In the genomic region with DNA sequence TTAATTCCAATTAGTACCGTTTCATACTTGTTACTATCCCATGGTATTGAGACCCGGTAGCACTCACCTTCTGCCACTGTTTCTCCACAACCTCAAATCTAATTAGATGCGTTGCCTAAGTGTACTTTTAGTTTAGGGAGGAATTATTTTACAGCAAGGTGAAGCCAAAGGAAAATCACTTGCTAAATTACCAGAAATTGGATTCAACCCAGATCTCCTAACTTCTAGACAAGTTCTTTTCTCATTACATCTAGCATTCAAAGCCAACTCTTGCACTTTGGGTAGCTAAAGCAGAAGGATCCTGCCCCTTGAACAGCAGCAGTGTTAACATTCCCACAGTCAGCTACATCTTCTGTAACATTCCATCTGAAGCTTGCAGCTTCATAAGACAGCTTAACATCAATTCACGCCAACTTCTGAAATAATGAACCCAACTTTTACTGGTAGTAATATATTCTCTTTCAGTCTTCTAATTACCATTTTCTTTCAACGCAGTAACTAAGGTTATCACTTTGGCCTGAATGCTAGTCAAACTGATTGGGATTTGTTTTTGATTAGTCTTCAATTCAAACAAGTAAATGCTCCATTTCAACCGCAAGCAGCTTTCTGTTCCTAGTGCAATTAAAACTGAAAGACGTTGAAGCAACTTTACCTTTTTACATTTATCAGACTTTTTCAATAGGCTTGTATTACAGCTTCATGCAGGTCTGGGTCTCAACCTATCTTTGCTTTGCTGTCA, we compare ENCODE assay signal across 8 cellular contexts. TPM values are rescaled to one million over a fixed set of nuclear protein-coding genes. Genes with fewer than 3 reads are reported as not detected.
DNase-seq lines count a peak whose midpoint lies in the region; ATAC-seq and TF ChIP-seq lines count a peak whose summit lies in the region.

No MANE protein-coding gene starts in this region.

- no peak for ATAC-seq in GM18517 (IDR thresholded peaks at IDR 0.05; ENCODE audit: unreplicated experiment)

- H3K9me3 Mint-ChIP-seq in brain, result peaks cover 0 to 15% (median 3%) of the 10 kb centered on the region in 5 experiments

- peaks cover 65% of the 10 kb centered on the region for H3K4me1 Mint-ChIP-seq in brain

- peaks cover 34% of the 10 kb centered on the region for H3K36me3 Mint-ChIP-seq in brain

- TF ChIP-seq CTCF in GM12864 (IDR thresholded peaks at IDR 0.05; ENCODE audit: low read depth, low read length, missing control alignments), result no peak
- TF ChIP-seq CTCF in brain (conservative IDR thresholded peaks at IDR 0.05), result no peak
- no peak for TF ChIP-seq CTCF in GM13977 (IDR thresholded peaks at IDR 0.05; ENCODE audit: extremely low read depth, insufficient read depth, missing control alignments)

- H3K27ac Mint-ChIP-seq in brain, result peak overlapping the region; percentile 95 to 99 (median 95)

- peak overlapping the region; percentile 91 to 98 (median 96) for H3K4me3 Mint-ChIP-seq in brain

- peaks cover 18% of the 10 kb centered on the region for H3K27me3 Mint-ChIP-seq in brain

- in situ Hi-C loops in KBM-7 (cut with MboI; ENCODE audit: low pct_unique_long_range_greater_than_20kb, low sequenced_read_pairs), result no loop called here
- in situ Hi-C loops in GM13977 (cut with MboI; ENCODE audit: low pct_unique_long_range_greater_than_20kb, low sequenced_read_pairs, unreplicated experiment), result loop anchor here (25.0 kb wide), 1 partner anchor 370 kb away; no protein-coding TSS in a partner anchor

- DNase-seq in GM12864 (ENCODE audit: low read depth) (no peak), KBM-7 (peak; percentile 15), medulla oblongata (ENCODE audit: extremely low spot score) (peak; percentile 4), AG08396 (ENCODE audit: low spot score) (no peak), GM13977 (ENCODE audit: low spot score) (no peak), C1 segment of cervical spinal cord (lab: John Stamatoyannopoulos, UW) (no peak)

- H3K4me3 ChIP-seq in GM12864 (ENCODE audit: low read depth, low read length), result peak overlapping the region; percentile 92

RNA-seq across cellular contexts. Expression of a gene that starts 0.9 kb away (rescaled TPM):
- 73.8 TPM for polyA plus RNA-seq in brain (ENCODE audit: insufficient read depth, low read depth, low replicate concordance)

RNA-seq across cellular contexts. Expression of a gene that starts 8.6 kb away (rescaled TPM):
- polyA plus RNA-seq in brain (ENCODE audit: insufficient read depth, low read depth, low replicate concordance), result 0.97 TPM

Comparison
In these comparisons a context has a peak if more than half of its experiments do, and no peak if none do; other contexts are left out.
1. DNase-seq: peak in KBM-7 (single experiment) and medulla oblongata (single experiment); none in GM12864 (single experiment), AG08396 (single experiment), GM13977 (single experiment) and C1 segment of cervical spinal cord (0 of 14).